In the genomic region with DNA sequence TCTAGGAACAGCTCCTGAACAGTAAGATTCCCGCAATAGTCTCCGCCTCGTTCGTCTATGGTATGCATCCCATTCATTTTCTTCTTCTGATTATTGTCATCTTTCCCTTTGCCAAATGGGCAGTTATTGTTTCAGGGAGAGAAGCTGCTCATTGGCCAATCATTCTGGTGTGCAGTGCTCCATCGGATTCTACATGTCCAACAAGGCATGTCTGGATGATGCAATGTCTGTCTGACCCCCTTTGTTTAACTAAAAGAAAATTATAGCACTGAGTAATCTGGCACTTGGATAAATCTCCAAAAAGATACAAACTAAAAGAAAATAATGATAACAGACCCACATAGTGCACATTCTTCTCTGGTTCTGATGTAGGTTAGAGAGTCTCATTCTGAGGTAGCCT, we compare ENCODE assay signal across 25 cellular contexts.
"Had no signal": no experiment of that assay in that cellular context is flagged by ENCODE, and none has a peak within 500 bp of the region (broad histone marks: within the 10 kb centered on the region; RNA-seq: fewer than 3 reads in every experiment).

No MANE protein-coding gene starts in this region.

- FAIRE-seq: colon, keratinocyte had no signal

- DNase-seq: dorsolateral prefrontal cortex; effector CD4-positive, alpha-beta T cell; gastrocnemius medialis; head of caudate nucleus; mesenchymal stem cell; mucosa of descending colon; naive B cell; stimulated activated CD4-positive, alpha-beta T cell treated with anti-CD3 and anti-CD28 coated beads, Interleukin-2, amount 100 ng/mL, for 24 hours; stimulated activated CD4-positive, alpha-beta T cell treated with anti-CD3 and anti-CD28 coated beads, Interleukin-4, amount 100 ng/mL, for 24 hours; stimulated activated naive CD4-positive, alpha-beta T cell treated with Interleukin-2 at 50 U/mL for 16 hours; stomach; thyroid gland; trophoblast cell had no signal

- H3K27ac ChIP-seq: gastrocnemius medialis, parathyroid adenoma, right atrium auricular region, stomach, thyroid gland, vagina had no signal

- H3K27me3 Mint-ChIP-seq: progenitor cell of endocrine pancreas had no signal

- H3K79me2 ChIP-seq: parathyroid adenoma had no signal

- H3K4me1 ChIP-seq: gastrocnemius medialis, parathyroid adenoma, right atrium auricular region, stomach, thyroid gland, vagina had no signal

- H3K4me1 Mint-ChIP-seq: mesothelial cell of epicardium; naive B cell; neural crest cell; stimulated activated effector memory CD8-positive, alpha-beta T cell treated with anti-CD3 and anti-CD28 coated beads, Interleukin-12 subunit alpha, Interleukin-12 subunit beta, amount 100 ng/mL, for 72 hours had no signal

- H2AFZ ChIP-seq: parathyroid adenoma had no signal

- H3K36me3 Mint-ChIP-seq: naive B cell; natural killer cell treated with Interleukin-12 subunit alpha and Interleukin-12 subunit beta and Interleukin-15 and Interleukin-18, amount 100 ng/mL, for 72 hours; stimulated activated effector memory CD8-positive, alpha-beta T cell treated with anti-CD3 and anti-CD28 coated beads, Interleukin-12 subunit alpha, Interleukin-12 subunit beta, amount 100 ng/mL, for 72 hours had no signal

- H3K4me3 Mint-ChIP-seq: mesothelial cell of epicardium; naive B cell; natural killer cell treated with Interleukin-12 subunit alpha and Interleukin-12 subunit beta and Interleukin-15 and Interleukin-18, amount 100 ng/mL, for 72 hours; neural crest cell; stimulated activated effector memory CD8-positive, alpha-beta T cell treated with anti-CD3 and anti-CD28 coated beads, Interleukin-12 subunit alpha, Interleukin-12 subunit beta, amount 100 ng/mL, for 72 hours had no signal

- H3K27me3 ChIP-seq: dorsolateral prefrontal cortex, gastrocnemius medialis, right atrium auricular region, stomach, thyroid gland, vagina had no signal

- H3K36me3 ChIP-seq: gastrocnemius medialis, right atrium auricular region, stomach, thyroid gland, vagina had no signal

- H3K9me3 ChIP-seq: gastrocnemius medialis, thyroid gland had no signal

- H3K9ac ChIP-seq: parathyroid adenoma had no signal

- ATAC-seq: gastrocnemius medialis; left lobe of liver; mucosa of descending colon; natural killer cell treated with Interleukin-12 subunit alpha and Interleukin-12 subunit beta and Interleukin-15 and Interleukin-18, amount 100 ng/mL, for 72 hours; sciatic nerve; stimulated activated effector memory CD8-positive, alpha-beta T cell treated with anti-CD3 and anti-CD28 coated beads, Interleukin-12 subunit alpha, Interleukin-12 subunit beta, amount 100 ng/mL, for 72 hours had no signal

- H3K4me3 ChIP-seq: dorsolateral prefrontal cortex, gastrocnemius medialis, mucosa of descending colon, right atrium auricular region, stomach, thyroid gland, vagina had no signal

- H3K9me3 Mint-ChIP-seq: natural killer cell treated with Interleukin-12 subunit alpha and Interleukin-12 subunit beta and Interleukin-15 and Interleukin-18, amount 100 ng/mL, for 72 hours; stimulated activated effector memory CD8-positive, alpha-beta T cell treated with anti-CD3 and anti-CD28 coated beads, Interleukin-12 subunit alpha, Interleukin-12 subunit beta, amount 100 ng/mL, for 72 hours had no signal

- H3K27ac Mint-ChIP-seq: mesothelial cell of epicardium; naive B cell; natural killer cell treated with Interleukin-12 subunit alpha and Interleukin-12 subunit beta and Interleukin-15 and Interleukin-18, amount 100 ng/mL, for 72 hours; progenitor cell of endocrine pancreas; stimulated activated effector memory CD8-positive, alpha-beta T cell treated with anti-CD3 and anti-CD28 coated beads, Interleukin-12 subunit alpha, Interleukin-12 subunit beta, amount 100 ng/mL, for 72 hours had no signal
